14 cellular contexts compared by ENCODE assay signal in genomic region chr20:61936701-61937131, GRCh38.
"Had no signal": no experiment of that assay in that cellular context is flagged by ENCODE, and none has a peak within 500 bp of the region (broad histone marks: within the 10 kb centered on the region; RNA-seq: fewer than 3 reads in every experiment).

No MANE protein-coding gene starts in this region.

- H3K9me3 ChIP-seq: adrenal gland, gastroesophageal sphincter, pancreas, tibial nerve had no signal

- H3K27ac ChIP-seq: adrenal gland, gastroesophageal sphincter, pancreas, tibial nerve had no signal

- H3K4me3 Mint-ChIP-seq: activated CD8-positive, alpha-beta T cell treated with anti-CD3 and anti-CD28 coated beads, Interleukin-2, amount 10 ng/mL, durations not matched to agents 7 days and 5 days; activated naive CD4-positive, alpha-beta T cell treated with anti-CD3 and anti-CD28 coated beads, Interleukin-2, amount 10 ng/mL, durations not matched to agents 7 days and 5 days; mesothelial cell of epicardium had no signal

- ATAC-seq: activated CD8-positive, alpha-beta T cell treated with anti-CD3 and anti-CD28 coated beads, Interleukin-2, amount 10 ng/mL, durations not matched to agents 7 days and 5 days; gastroesophageal sphincter; pancreas had no signal

- DNase-seq: activated CD4-positive, alpha-beta T cell treated with anti-CD3 and anti-CD28 coated beads for 4 hours; activated CD8-positive, alpha-beta memory T cell treated with anti-CD3 and anti-CD28 coated beads, Interleukin-2, amount 50 U/mL, for 48 hours; activated CD8-positive, alpha-beta T cell treated with anti-CD3 and anti-CD28 coated beads, Interleukin-2, amount 10 ng/mL, durations not matched to agents 7 days and 5 days; activated naive CD4-positive, alpha-beta T cell treated with anti-CD3 and anti-CD28 coated beads, Interleukin-2, amount 10 ng/mL, durations not matched to agents 7 days and 5 days; SIG-M5; stimulated activated CD4-positive, alpha-beta T cell treated with anti-CD3 and anti-CD28 coated beads, Interleukin-15, amount 100 ng/mL, for 24 hours; stimulated activated CD4-positive, alpha-beta T cell treated with anti-CD3 and anti-CD28 coated beads, Interleukin-4, amount 100 ng/mL, for 1 hour; stimulated activated naive CD4-positive, alpha-beta T cell had no signal

- H3K27ac Mint-ChIP-seq: activated CD8-positive, alpha-beta T cell treated with anti-CD3 and anti-CD28 coated beads, Interleukin-2, amount 10 ng/mL, durations not matched to agents 7 days and 5 days; activated naive CD4-positive, alpha-beta T cell treated with anti-CD3 and anti-CD28 coated beads, Interleukin-2, amount 10 ng/mL, durations not matched to agents 7 days and 5 days; mesothelial cell of epicardium had no signal

- H3K36me3 ChIP-seq: adrenal gland, gastroesophageal sphincter, pancreas, tibial nerve had no signal

- H3K4me1 ChIP-seq: adrenal gland, gastroesophageal sphincter, pancreas, tibial nerve had no signal

- FAIRE-seq: endometrium, pancreas had no signal

- H3K4me3 ChIP-seq: adrenal gland, gastroesophageal sphincter, pancreas, tibial nerve had no signal

- H3K9me3 Mint-ChIP-seq: mesothelial cell of epicardium had no signal

- H3K4me1 Mint-ChIP-seq: activated naive CD4-positive, alpha-beta T cell treated with anti-CD3 and anti-CD28 coated beads, Interleukin-2, amount 10 ng/mL, durations not matched to agents 7 days and 5 days; mesothelial cell of epicardium had no signal

- H3K27me3 ChIP-seq: adrenal gland, pancreas, tibial nerve had no signal

- H3K36me3 Mint-ChIP-seq: activated naive CD4-positive, alpha-beta T cell treated with anti-CD3 and anti-CD28 coated beads, Interleukin-2, amount 10 ng/mL, durations not matched to agents 7 days and 5 days; mesothelial cell of epicardium had no signal
